1 cellular context compared by ENCODE assay signal in the genomic region with DNA sequence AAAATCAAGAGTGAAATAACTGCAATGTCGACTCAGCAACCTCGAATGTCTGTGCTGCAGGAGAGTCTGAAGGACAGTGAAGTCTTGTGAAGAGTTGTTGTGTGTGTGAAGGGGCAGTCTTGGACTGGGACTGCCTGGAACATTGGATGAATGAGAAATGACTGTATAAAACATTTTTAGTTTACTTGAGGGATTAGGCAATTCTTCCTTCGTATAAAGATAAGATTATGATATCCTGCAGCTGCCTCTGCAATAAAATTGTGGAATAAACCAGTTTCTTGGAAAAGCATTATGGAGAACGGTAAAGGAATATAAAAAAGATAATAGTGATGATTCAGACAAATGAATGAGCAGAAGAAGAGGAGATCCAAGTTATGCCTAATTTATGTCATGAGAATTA.
TF ChIP-seq lines count a peak whose summit lies in the region.

No MANE protein-coding gene starts in this region.

TF ChIP-seq in IMR-90, 13 proteins besides CTCF, POLR2A, EP300 and RAD21:
- 0 out of 2 replicates have a peak, but pooled peaks have one; percentile 22 for TF ChIP-seq MAFK (IDR thresholded peaks at IDR 0.05; ENCODE audit: low read depth, low read length)
- no peak for TF ChIP-seq NFE2L2 (IDR thresholded peaks at IDR 0.05; ENCODE audit: low read depth, low read length)
- peak; percentile 80 for TF ChIP-seq CEBPB (IDR thresholded peaks at IDR 0.05; ENCODE audit: low read depth, low read length)
